ENCODE assay signal across 1 cellular context in the genomic region with DNA sequence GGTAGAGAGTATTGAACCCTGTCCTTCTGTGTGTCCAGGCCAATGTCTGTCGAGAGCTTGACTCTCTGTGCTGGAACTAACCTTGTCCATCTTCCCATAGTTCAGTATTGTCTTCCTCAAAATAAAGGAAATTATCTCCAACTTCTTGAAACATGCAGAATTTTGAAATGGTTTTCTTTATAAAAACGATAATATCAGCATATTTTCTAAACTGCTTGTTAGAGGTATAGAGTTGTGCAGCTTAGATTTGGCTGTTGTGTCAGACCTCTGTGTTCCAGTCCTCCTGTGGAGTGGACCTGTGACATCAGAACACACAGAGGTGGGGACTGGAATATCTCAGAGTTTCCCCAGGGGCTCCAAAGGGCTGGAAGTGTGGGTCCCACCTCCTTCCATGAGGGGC.
TF ChIP-seq lines count a peak whose summit lies in the region.

No MANE protein-coding gene starts in this region.

TF ChIP-seq in SK-N-SH treated with all-trans-retinoic acid at 6 μM for 48 hours, 23 proteins besides CTCF, POLR2A, EP300 and RAD21 (continued from another document):
- TF ChIP-seq, protein P1, sequence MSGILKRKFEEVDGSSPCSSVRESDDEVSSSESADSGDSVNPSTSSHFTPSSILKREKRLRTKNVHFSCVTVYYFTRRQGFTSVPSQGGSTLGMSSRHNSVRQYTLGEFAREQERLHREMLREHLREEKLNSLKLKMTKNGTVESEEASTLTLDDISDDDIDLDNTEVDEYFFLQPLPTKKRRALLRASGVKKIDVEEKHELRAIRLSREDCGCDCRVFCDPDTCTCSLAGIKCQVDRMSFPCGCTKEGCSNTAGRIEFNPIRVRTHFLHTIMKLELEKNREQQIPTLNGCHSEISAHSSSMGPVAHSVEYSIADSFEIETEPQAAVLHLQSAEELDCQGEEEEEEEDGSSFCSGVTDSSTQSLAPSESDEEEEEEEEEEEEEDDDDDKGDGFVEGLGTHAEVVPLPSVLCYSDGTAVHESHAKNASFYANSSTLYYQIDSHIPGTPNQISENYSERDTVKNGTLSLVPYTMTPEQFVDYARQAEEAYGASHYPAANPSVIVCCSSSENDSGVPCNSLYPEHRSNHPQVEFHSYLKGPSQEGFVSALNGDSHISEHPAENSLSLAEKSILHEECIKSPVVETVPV (CRISPR knock-in tag; IDR thresholded peaks at IDR 0.05) = no peak
- TF ChIP-seq, protein P2, sequence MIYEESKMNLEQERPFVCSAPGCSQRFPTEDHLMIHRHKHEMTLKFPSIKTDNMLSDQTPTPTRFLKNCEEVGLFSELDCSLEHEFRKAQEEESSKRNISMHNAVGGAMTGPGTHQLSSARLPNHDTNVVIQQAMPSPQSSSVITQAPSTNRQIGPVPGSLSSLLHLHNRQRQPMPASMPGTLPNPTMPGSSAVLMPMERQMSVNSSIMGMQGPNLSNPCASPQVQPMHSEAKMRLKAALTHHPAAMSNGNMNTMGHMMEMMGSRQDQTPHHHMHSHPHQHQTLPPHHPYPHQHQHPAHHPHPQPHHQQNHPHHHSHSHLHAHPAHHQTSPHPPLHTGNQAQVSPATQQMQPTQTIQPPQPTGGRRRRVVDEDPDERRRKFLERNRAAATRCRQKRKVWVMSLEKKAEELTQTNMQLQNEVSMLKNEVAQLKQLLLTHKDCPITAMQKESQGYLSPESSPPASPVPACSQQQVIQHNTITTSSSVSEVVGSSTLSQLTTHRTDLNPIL (CRISPR knock-in tag; IDR thresholded peaks at IDR 0.05; ENCODE audit: low read depth) = no peak
- TF ChIP-seq SNAI2 (CRISPR knock-in tag; IDR thresholded peaks at IDR 0.05) (no peak), ISL1 (CRISPR knock-in tag; IDR thresholded peaks at IDR 0.05) (no peak), GLIS3 (CRISPR knock-in tag; IDR thresholded peaks at IDR 0.05) (no peak), RARB (CRISPR knock-in tag; IDR thresholded peaks at IDR 0.05) (no peak), CSDC2 (CRISPR knock-in tag; IDR thresholded peaks at IDR 0.05) (no peak)
- TF ChIP-seq, protein P3, sequence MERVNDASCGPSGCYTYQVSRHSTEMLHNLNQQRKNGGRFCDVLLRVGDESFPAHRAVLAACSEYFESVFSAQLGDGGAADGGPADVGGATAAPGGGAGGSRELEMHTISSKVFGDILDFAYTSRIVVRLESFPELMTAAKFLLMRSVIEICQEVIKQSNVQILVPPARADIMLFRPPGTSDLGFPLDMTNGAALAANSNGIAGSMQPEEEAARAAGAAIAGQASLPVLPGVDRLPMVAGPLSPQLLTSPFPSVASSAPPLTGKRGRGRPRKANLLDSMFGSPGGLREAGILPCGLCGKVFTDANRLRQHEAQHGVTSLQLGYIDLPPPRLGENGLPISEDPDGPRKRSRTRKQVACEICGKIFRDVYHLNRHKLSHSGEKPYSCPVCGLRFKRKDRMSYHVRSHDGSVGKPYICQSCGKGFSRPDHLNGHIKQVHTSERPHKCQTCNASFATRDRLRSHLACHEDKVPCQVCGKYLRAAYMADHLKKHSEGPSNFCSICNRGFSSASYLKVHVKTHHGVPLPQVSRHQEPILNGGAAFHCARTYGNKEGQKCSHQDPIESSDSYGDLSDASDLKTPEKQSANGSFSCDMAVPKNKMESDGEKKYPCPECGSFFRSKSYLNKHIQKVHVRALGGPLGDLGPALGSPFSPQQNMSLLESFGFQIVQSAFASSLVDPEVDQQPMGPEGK (CRISPR knock-in tag; IDR thresholded peaks at IDR 0.05; ENCODE audit: borderline replicate concordance) = no peak
